ENCODE assay signal across 16 cellular contexts in the genomic region with DNA sequence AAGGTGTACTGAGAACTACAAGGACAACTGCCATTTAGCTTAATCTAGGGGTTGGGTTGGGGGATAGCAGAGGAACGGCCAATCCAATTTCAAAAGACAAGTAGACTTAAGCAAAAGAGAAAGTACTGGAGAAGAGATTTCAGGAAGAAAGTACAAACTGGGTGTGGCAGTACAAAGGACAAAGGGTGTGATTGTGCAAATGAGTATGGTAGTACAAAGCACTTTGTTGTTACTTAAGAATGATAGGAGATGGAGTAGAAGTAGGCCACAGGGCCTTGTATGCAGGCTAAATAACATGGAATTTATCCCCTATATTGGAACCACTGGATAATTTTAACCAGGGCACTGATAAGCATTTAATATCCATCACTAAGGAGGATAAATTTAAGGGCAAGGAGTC. TPM values are rescaled to one million over a fixed set of nuclear protein-coding genes. Genes with fewer than 3 reads are reported as not detected.
DNase-seq lines count a peak whose midpoint lies in the region; ATAC-seq, FAIRE-seq and TF ChIP-seq lines count a peak whose summit lies in the region.
"Had no signal": no experiment of that assay in that cellular context is flagged by ENCODE, and none has a peak within 500 bp of the region (broad histone marks: within the 10 kb centered on the region; RNA-seq: fewer than 3 reads in every experiment).

No MANE protein-coding gene starts in this region.

- TF ChIP-seq CTCF in A549 (IDR thresholded peaks at IDR 0.05), result no peak
- TF ChIP-seq CTCF in breast epithelium (IDR thresholded peaks at IDR 0.05), result no peak
- no peak for TF ChIP-seq CTCF in uterus (IDR thresholded peaks at IDR 0.05)

- H3K56ac ChIP-seq in mesendoderm (ENCODE audit: low read length), result no peak overlapping the region

- peak overlapping the region; percentile 49; the same call in 2 of the 3 replicates for H3K4me2 ChIP-seq in A549
- H3K4me2 ChIP-seq in mesendoderm (ENCODE audit: low read length), result no peak overlapping the region
- H3K4me2 ChIP-seq in trophoblast cell (ENCODE audit: low read length), result no peak overlapping the region

- H2AK5ac ChIP-seq in mesendoderm (ENCODE audit: low read length) (no peak overlapping the region), trophoblast cell (ENCODE audit: low read length) (no peak overlapping the region)

- H3K4ac ChIP-seq in mesendoderm (ENCODE audit: low read depth, low read length) (no peak overlapping the region), trophoblast cell (ENCODE audit: low read depth, low read length) (no peak overlapping the region)

- H2AFZ ChIP-seq in trophoblast cell (ENCODE audit: insufficient read depth, low read length, poor library complexity), result no peak overlapping the region

- ATAC-seq in A549 (no peak), HG03442 (IDR thresholded peaks at IDR 0.05; ENCODE audit: unreplicated experiment) (no peak)

- no peak overlapping the region for H3K18ac ChIP-seq in mesendoderm (ENCODE audit: low read length)
- no peak overlapping the region for H3K18ac ChIP-seq in trophoblast cell (ENCODE audit: low read length)

- H3K9ac ChIP-seq in mesendoderm (ENCODE audit: low read length) (no peak overlapping the region), trophoblast cell (ENCODE audit: low read length) (no peak overlapping the region)

- TF ChIP-seq POLR2A in A549 (IDR thresholded peaks at IDR 0.05; ENCODE audit: low read length) (no peak), breast epithelium (IDR thresholded peaks at IDR 0.05) (no peak), uterus (IDR thresholded peaks at IDR 0.05) (no peak)

- H2BK120ac ChIP-seq in mesendoderm (ENCODE audit: low read depth, low read length) (no peak overlapping the region), trophoblast cell (ENCODE audit: insufficient read depth, low read length, poor library complexity) (no peak overlapping the region)

- peaks cover 3% of the 10 kb centered on the region for H3K79me1 ChIP-seq in mesendoderm (ENCODE audit: low read length)
- H3K79me1 ChIP-seq in trophoblast cell (ENCODE audit: low read length), result peaks cover 5% of the 10 kb centered on the region

- TF ChIP-seq EP300 in A549 (IDR thresholded peaks at IDR 0.05), result no peak

- CTCF ChIA-PET in A549 (lab: Yijun Ruan, JAX), result interaction anchor here (1.0 kb wide), 2 partner anchors 31 to 101 kb away, joined by 3 read pairs; no protein-coding TSS in a partner anchor

- H3K36me3 ChIP-seq in breast epithelium, result no peaks in the 10 kb centered on the region
- H3K36me3 ChIP-seq in mesendoderm (ENCODE audit: control insufficient read depth, insufficient read depth, low read length), result no peaks in the 10 kb centered on the region
- H3K36me3 ChIP-seq in trophoblast cell (ENCODE audit: control insufficient read depth in 1 of 2, insufficient read depth in 2 of 2, low read length in 2 of 2), result no peaks in the 10 kb centered on the region
- H3K36me3 ChIP-seq in uterus, result no peaks in the 10 kb centered on the region
- H3K36me3 ChIP-seq: BE2C had no signal

- intact Hi-C loops in breast epithelium (cut with DNase I; ENCODE audit: low total_unique reads), result no loop called here
- intact Hi-C loops in uterus (cut with DNase I; ENCODE audit: low total_unique reads), result no loop called here

- no peaks in the 10 kb centered on the region for H3K27me3 ChIP-seq in breast epithelium
- no peaks in the 10 kb centered on the region for H3K27me3 ChIP-seq in mesendoderm (ENCODE audit: insufficient read depth, low read length, poor library complexity)
- no peaks in the 10 kb centered on the region for H3K27me3 ChIP-seq in trophoblast cell (ENCODE audit: insufficient read depth, low read length)
- H3K27me3 ChIP-seq in uterus, result no peaks in the 10 kb centered on the region
- H3K27me3 ChIP-seq: BE2C had no signal

- H3K4me3 ChIP-seq in A549, result no peak overlapping the region
- H3K4me3 ChIP-seq in breast epithelium, result no peak overlapping the region
- H3K4me3 ChIP-seq in mesendoderm (ENCODE audit: low read length), result no peak overlapping the region
- H3K4me3 ChIP-seq in trophoblast cell (ENCODE audit: low read depth, low read length), result no peak overlapping the region
- no peak overlapping the region for H3K4me3 ChIP-seq in uterus

- H3K9me3 ChIP-seq in A549, result no peaks in the 10 kb centered on the region
- no peaks in the 10 kb centered on the region for H3K9me3 ChIP-seq in breast epithelium
- no peaks in the 10 kb centered on the region for H3K9me3 ChIP-seq in trophoblast cell (ENCODE audit: insufficient read depth, low read depth, low read length)
- H3K9me3 ChIP-seq in uterus, result no peaks in the 10 kb centered on the region
- H3K9me3 ChIP-seq: BE2C had no signal

- no peak overlapping the region for H4K5ac ChIP-seq in mesendoderm (ENCODE audit: low read length)

- no peak overlapping the region for H2BK12ac ChIP-seq in trophoblast cell (ENCODE audit: low read length)

- FAIRE-seq in A549 (lab: Jason Lieb, UNC), result no peak

- H4K12ac ChIP-seq in trophoblast cell (ENCODE audit: low read depth, low read length), result no peak overlapping the region

- no peak for TF ChIP-seq RAD21 in A549 (conservative IDR thresholded peaks at IDR 0.05 in 1 of 2, IDR thresholded peaks at IDR 0.05 in 1 of 2)

- peak in 1 of 2 experiments; percentile 32 for DNase-seq in A549 (ENCODE audit: low read depth in 1 of 2, low spot score in 1 of 2)
- peak; percentile 63 for DNase-seq in HT-29 (ENCODE audit: low spot score)
- DNase-seq in breast epithelium (ENCODE audit: low spot score in 2 of 2), result no peak
- no peak for DNase-seq in mesendoderm
- DNase-seq in DMS153 (lab: John Stamatoyannopoulos, UW), result no peak
- no peak for DNase-seq in trophoblast cell
- DNase-seq in uterus, result no peak
- DNase-seq: activated B cell treated with CpG ODN at 0.5 μM for 24 hours; activated T-cell treated with anti-CD3 and anti-CD28 coated beads, Interleukin-2, amount 50 U/mL, for 48 hours; BE2C; H9; NCI-H1436 treated with DMSO at 0.1 percent for 48 hours; NCI-H69; stimulated activated CD4-positive, alpha-beta T cell treated with anti-CD3 and anti-CD28 coated beads, Interleukin-4, amount 100 ng/mL, for 1 hour; stimulated activated naive CD4-positive, alpha-beta T cell treated with Interleukin-2 at 50 U/mL for 16 hours had no signal

- no peak overlapping the region for H2BK15ac ChIP-seq in mesendoderm (replicated peaks; ENCODE audit: low read depth)

- H2BK5ac ChIP-seq in mesendoderm (ENCODE audit: low read length) (no peak overlapping the region), trophoblast cell (ENCODE audit: low read depth, low read length, poor library complexity) (no peak overlapping the region)

- H3K4me1 ChIP-seq in A549, result peaks cover 34% of the 10 kb centered on the region
- no peaks in the 10 kb centered on the region for H3K4me1 ChIP-seq in breast epithelium
- H3K4me1 ChIP-seq in mesendoderm (ENCODE audit: control insufficient read depth, low read depth, low read length), result peaks cover 2% of the 10 kb centered on the region
- peaks cover 0 to 3% of the 10 kb centered on the region in 2 experiments for H3K4me1 ChIP-seq in trophoblast cell (ENCODE audit: control insufficient read depth in 1 of 2, insufficient read depth in 2 of 2, low read length in 2 of 2)
- H3K4me1 ChIP-seq in uterus, result no peaks in the 10 kb centered on the region

- H4K8ac ChIP-seq in mesendoderm (ENCODE audit: low read depth, low read length) (peak overlapping the region; percentile 28), trophoblast cell (ENCODE audit: low read depth, low read length) (no peak overlapping the region)

- WGBS in A549 (ENCODE audit: missing lambda C conversion rate), result 85% methylated on average over 1 of the region's 1 CpG
- no CpG with 5 or more reads among the region's 1 CpG for WGBS in mesendoderm (ENCODE audit: extremely low coverage, insufficient coverage, low lambda C conversion rate)
- no CpG with 5 or more reads among the region's 1 CpG for WGBS in trophoblast cell (ENCODE audit: extremely low coverage, insufficient coverage, insufficient read length)

- H3K14ac ChIP-seq in trophoblast cell (ENCODE audit: low read length), result no peak overlapping the region

- H4K91ac ChIP-seq in trophoblast cell (ENCODE audit: low read depth, low read length), result no peak overlapping the region

- H3K23ac ChIP-seq in mesendoderm (ENCODE audit: low read length) (no peak overlapping the region), trophoblast cell (ENCODE audit: low read length) (no peak overlapping the region)

- POLR2A ChIA-PET in A549 (lab: Yijun Ruan, JAX), result no interaction called here

- H3K79me2 ChIP-seq in mesendoderm (ENCODE audit: control insufficient read depth, insufficient read depth, low read length), result peaks cover 3% of the 10 kb centered on the region
- H3K79me2 ChIP-seq in trophoblast cell (ENCODE audit: control insufficient read depth, insufficient read depth, low read length, poor library complexity), result peaks cover 3% of the 10 kb centered on the region

- H3K27ac ChIP-seq in A549, result peak overlapping the region; percentile 37 to 49; a peak in 3 of 6 replicates
- H3K27ac ChIP-seq in breast epithelium, result peak overlapping the region; percentile 49 to 77
- no peak overlapping the region for H3K27ac ChIP-seq in mesendoderm (ENCODE audit: low read depth, low read length)
- no peak overlapping the region for H3K27ac ChIP-seq in trophoblast cell (ENCODE audit: low read depth, low read length)
- no peak overlapping the region for H3K27ac ChIP-seq in uterus

TF ChIP-seq in A549, 52 proteins besides CTCF, POLR2A, EP300 and RAD21 (continues in another document):
- TF ChIP-seq SREBF2 (IDR thresholded peaks at IDR 0.05), result no peak
- TF ChIP-seq ZC3H11A (IDR thresholded peaks at IDR 0.05), result no peak
- no peak for TF ChIP-seq ZNF302 (CRISPR knock-in tag; IDR thresholded peaks at IDR 0.05)
- TF ChIP-seq, protein P1, sequence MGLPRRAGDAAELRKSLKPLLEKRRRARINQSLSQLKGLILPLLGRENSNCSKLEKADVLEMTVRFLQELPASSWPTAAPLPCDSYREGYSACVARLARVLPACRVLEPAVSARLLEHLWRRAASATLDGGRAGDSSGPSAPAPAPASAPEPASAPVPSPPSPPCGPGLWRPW (IDR thresholded peaks at IDR 0.05), result no peak
- TF ChIP-seq SMC3 (IDR thresholded peaks at IDR 0.05), result no peak
- TF ChIP-seq KDM1A (IDR thresholded peaks at IDR 0.05; ENCODE audit: low read depth), result no peak
- no peak for TF ChIP-seq CBX2 (IDR thresholded peaks at IDR 0.05; ENCODE audit: borderline replicate concordance, low read depth)
- no peak for TF ChIP-seq TFCP2L1 (CRISPR knock-in tag; IDR thresholded peaks at IDR 0.05)
- TF ChIP-seq HOXA7 (CRISPR knock-in tag; IDR thresholded peaks at IDR 0.05), result no peak

RNA-seq across cellular contexts. Expression of a gene that starts 4.7 kb away (rescaled TPM):
- polyA plus RNA-seq in A549 (2011; rRNA removed) (20.9 and 23.3 TPM in 2 replicates), A549 (2017; fragmentation: RNase III; extraction: RNeasy Plus Mini Kit Qiagen cat#74134 plus additional on column Dnase treatment) (20.7 to 24.5 TPM (median 22.9 TPM) in 3 replicates)
- polyA plus RNA-seq in A549 (2012; cell fraction: cytosol; rRNA removed), result 3.5 and 4.1 TPM in 2 replicates
- polyA plus RNA-seq in A549 (2012; cell fraction: nucleus; rRNA removed), result 3.7 and 6.4 TPM in 2 replicates
- 8.7 and 9.1 TPM in 2 replicates for polyA minus RNA-seq in A549 (2011; rRNA and poly(A)+ RNA removed)
- total RNA-seq in HT-29 (2014; rRNA removed; shearing (Covaris generic)), result 8.8 and 11.0 TPM in 2 replicates
- total RNA-seq in breast epithelium (10 to 100 TPM; 11.8 to 33.1 (median 23.3) TPM), uterus (10 to 100 TPM in 3 of 4 donors, 1 to 10 TPM in 1; 3.5 to 53.3 (median 22.6) TPM)
- 29.6 TPM for polyA plus RNA-seq in mesendoderm (2013, experiment 1 of 2)
- polyA plus RNA-seq in mesendoderm (2013, experiment 2 of 2), result 30.2 TPM
- polyA plus RNA-seq in trophoblast cell (2013), result 15.5 and 16.4 TPM in 2 replicates

Comparison
In these comparisons a context has a peak if more than half of its experiments do, and no peak if none do; other contexts are left out.
1. H3K27ac ChIP-seq: peak in A549 (2 of 2) and breast epithelium (2 of 2); none in mesendoderm (single experiment), trophoblast cell (single experiment) and uterus (0 of 2).